ENCODE assay signal across 8 cellular contexts in genomic region chr20:46709459-46710148, GRCh38. TPM values are rescaled to one million over a fixed set of nuclear protein-coding genes. Genes with fewer than 3 reads are reported as not detected.
DNase-seq lines count a peak whose midpoint lies in the region; ATAC-seq and TF ChIP-seq lines count a peak whose summit lies in the region.

SLC2A10 (plus strand) TSS chr20:46709649; CDS start chr20:46709737, 88 bp downstream.

- H3K9me3 ChIP-seq in mammary epithelial cell (replicated peaks; ENCODE audit: insufficient read depth, low read length), result no peaks in the 10 kb centered on the region

- POLR2A ChIA-PET in AG04449 (lab: Yijun Ruan, JAX), result no interaction called here

- no peaks in the 10 kb centered on the region for H4K20me1 ChIP-seq in mammary epithelial cell (ENCODE audit: insufficient read depth, low read length)

- no peaks in the 10 kb centered on the region for H3K36me3 ChIP-seq in mammary epithelial cell (ENCODE audit: insufficient read depth, low read length)
- H3K36me3 ChIP-seq in kidney epithelial cell (ENCODE audit: control insufficient read depth, insufficient read depth, low read length), result no peaks in the 10 kb centered on the region

- H3K4me1 Mint-ChIP-seq in stimulated activated effector memory CD8-positive, alpha-beta T cell treated with anti-CD3 and anti-CD28 coated beads, Interleukin-12 subunit alpha, Interleukin-12 subunit beta, amount 100 ng/mL, for 72 hours, result peaks cover 19% of the 10 kb centered on the region

- no peak within 1 kb of the TSS for H3K27ac ChIP-seq in mammary epithelial cell (ENCODE audit: insufficient read depth, low read depth, low read length)

- peak; percentile 5 for ATAC-seq in stimulated activated effector memory CD8-positive, alpha-beta T cell treated with anti-CD3 and anti-CD28 coated beads, Interleukin-12 subunit alpha, Interleukin-12 subunit beta, amount 100 ng/mL, for 72 hours
- ATAC-seq in GM21737 (IDR thresholded peaks at IDR 0.05; ENCODE audit: unreplicated experiment) (no peak), GM19351 (IDR thresholded peaks at IDR 0.05; ENCODE audit: unreplicated experiment) (no peak)

- H3K4me1 ChIP-seq in mammary epithelial cell (ENCODE audit: insufficient read depth, low read length), result no peaks in the 10 kb centered on the region

- no peaks in the 10 kb centered on the region for H3K9me3 Mint-ChIP-seq in stimulated activated effector memory CD8-positive, alpha-beta T cell treated with anti-CD3 and anti-CD28 coated beads, Interleukin-12 subunit alpha, Interleukin-12 subunit beta, amount 100 ng/mL, for 72 hours

- peak within 1 kb of the TSS; percentile 22 for H2AFZ ChIP-seq in mammary epithelial cell (ENCODE audit: low read depth, low read length)

- H3K27ac Mint-ChIP-seq in stimulated activated effector memory CD8-positive, alpha-beta T cell treated with anti-CD3 and anti-CD28 coated beads, Interleukin-12 subunit alpha, Interleukin-12 subunit beta, amount 100 ng/mL, for 72 hours, result no peak within 1 kb of the TSS

- H3K79me2 ChIP-seq in mammary epithelial cell (ENCODE audit: insufficient read depth, low read length), result no peaks in the 10 kb centered on the region

- no TSS peak for BruUV-seq in mammary epithelial cell (replicated peaks; lab: Mats Ljungman, UMichigan)

- 10% methylated on average over 8 of the region's 66 CpGs for WGBS in mammary epithelial cell (ENCODE audit: low coverage, missing lambda C conversion rate)

- intact Hi-C loops in mammary epithelial cell (cut with micrococcal nuclease), result no loop called here

- no peak within 1 kb of the TSS for H3K9ac ChIP-seq in mammary epithelial cell (ENCODE audit: insufficient read depth, low read length)

- dilution Hi-C loops in mammary epithelial cell (cut with HindIII; ENCODE audit: low sequenced_read_pairs), result no loop called here

- H3K4me3 Mint-ChIP-seq in stimulated activated effector memory CD8-positive, alpha-beta T cell treated with anti-CD3 and anti-CD28 coated beads, Interleukin-12 subunit alpha, Interleukin-12 subunit beta, amount 100 ng/mL, for 72 hours, result peak within 1 kb of the TSS; percentile 49

- H3K4me2 ChIP-seq in mammary epithelial cell (ENCODE audit: insufficient read depth, low read depth, low read length), result peak within 1 kb of the TSS; percentile 55

- H3K4me3 ChIP-seq in AG04449 (ENCODE audit: low read depth, low read length) (peak within 1 kb of the TSS; percentile 69), mammary epithelial cell (replicated peaks in 1 of 3; ENCODE audit: insufficient read depth in 1 of 3, low read depth in 2 of 3, low read length in 3 of 3) (peak within 1 kb of the TSS in 1 of 3 experiments; percentile 24), kidney epithelial cell (ENCODE audit: low read depth, low read length) (peak within 1 kb of the TSS; percentile 59)

- peaks cover 13% of the 10 kb centered on the region for H3K27me3 ChIP-seq in mammary epithelial cell (ENCODE audit: insufficient read depth, low read length)
- no peaks in the 10 kb centered on the region for H3K27me3 ChIP-seq in kidney epithelial cell (ENCODE audit: control insufficient read depth, insufficient read depth, low read length)

- in situ Hi-C loops in mammary epithelial cell (cut with MboI; ENCODE audit: low sequenced_read_pairs in 2 of 2), result no loop called here

- H3K36me3 Mint-ChIP-seq in stimulated activated effector memory CD8-positive, alpha-beta T cell treated with anti-CD3 and anti-CD28 coated beads, Interleukin-12 subunit alpha, Interleukin-12 subunit beta, amount 100 ng/mL, for 72 hours, result no peaks in the 10 kb centered on the region

- CTCF ChIA-PET in AG04449 (lab: Yijun Ruan, JAX) (interaction anchor here (1.4 kb wide), 1 partner anchor 10 kb away, joined by 10 read pairs; no protein-coding TSS in a partner anchor), mammary epithelial cell (lab: Charles Lee; ENCODE audit: low non-redundant PET) (no interaction called here)

- peak; percentile 15 for TF ChIP-seq CTCF in AG04449 (IDR thresholded peaks at IDR 0.05; ENCODE audit: insufficient read depth, low read length, missing control alignments)
- TF ChIP-seq CTCF in mammary epithelial cell (conservative IDR thresholded peaks at IDR 0.05 in 1 of 2, IDR thresholded peaks at IDR 0.05 in 1 of 2; ENCODE audit: extremely low read depth in 1 of 2, insufficient read depth in 1 of 2, low read depth in 1 of 2, low read length in 2 of 2), result no peak
- TF ChIP-seq CTCF in kidney epithelial cell (IDR thresholded peaks at IDR 0.05; ENCODE audit: insufficient read depth, low read length, poor library complexity, severe bottlenecking), result peak; percentile 4

- DNase-seq in AG04449 (ENCODE audit: low read depth, low spot score) (no peak), HT-29 (ENCODE audit: low spot score) (peak; percentile 19), mammary epithelial cell (no peak), kidney epithelial cell (ENCODE audit: low read depth) (no peak)
- no peak for DNase-seq in stimulated activated effector memory CD8-positive, alpha-beta T cell treated with anti-CD3 and anti-CD28 coated beads, Interleukin-12 subunit alpha, Interleukin-12 subunit beta, amount 100 ng/mL, for 72 hours (ENCODE audit: low spot score in 2 of 2)
- no peak for DNase-seq in activated CD8-positive, alpha-beta memory T cell treated with anti-CD3 and anti-CD28 coated beads for 24 hours

RNA-seq across cellular contexts. Expression of gene SLC2A10, which starts in this region (rescaled TPM):
- 1.5 and 3.5 TPM in 2 replicates for total RNA-seq in HT-29 (2014; rRNA removed; shearing (Covaris generic))
- total RNA-seq in mammary epithelial cell (1 to 10 TPM in 1 of 2 donors, under 1 TPM in 1; 0.40 to 4.2 TPM), kidney epithelial cell (11.9 and 13.3 TPM in 2 replicates)
- polyA plus RNA-seq in mammary epithelial cell, result not detected
- polyA minus RNA-seq in mammary epithelial cell, result not detected

Comparison
In these comparisons a context has a peak if more than half of its experiments do, and no peak if none do; other contexts are left out.
1. CTCF ChIP-seq: peak in AG04449 (single experiment) and kidney epithelial cell (single experiment); none in mammary epithelial cell (0 of 2).